ENCODE assay signal across 1 cellular context in the genomic region with DNA sequence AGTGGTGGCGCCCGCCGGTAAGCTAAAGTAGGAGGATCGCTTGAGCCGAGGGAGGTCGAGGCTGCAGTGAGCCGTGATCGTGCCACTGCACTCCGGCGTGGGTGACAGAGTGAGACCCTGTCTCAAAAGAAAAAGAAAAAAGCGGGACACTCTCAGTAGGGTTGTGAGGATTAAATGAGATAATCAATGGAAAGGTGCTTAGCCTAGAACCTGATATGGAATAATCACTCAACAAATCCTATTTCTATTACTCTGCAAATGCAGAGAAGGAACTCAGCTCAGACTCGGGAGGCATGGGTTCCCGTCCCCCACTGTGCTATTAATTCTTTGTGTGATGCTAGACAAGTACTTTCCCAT.
A peak's percentile ranks its signal among the peaks of the same experiment; 100 is the strongest.
TF ChIP-seq lines count a peak whose summit lies in the region.

No MANE protein-coding gene starts in this region.

TF ChIP-seq in K562, 482 proteins besides CTCF, POLR2A, EP300 and RAD21:
- TF ChIP-seq ZNF766 (CRISPR knock-in tag; conservative IDR thresholded peaks at IDR 0.05): peak; percentile 7; the same call in 1 of the 2 replicates
- TF ChIP-seq TAF7 (tag; IDR thresholded peaks at IDR 0.05): no peak
- TF ChIP-seq CBX1 (IDR thresholded peaks at IDR 0.05; ENCODE audit: low read depth): 0 out of 2 replicates have a peak, but pooled peaks have one; percentile 0
- no peak for TF ChIP-seq SREBF2 (CRISPR knock-in tag; IDR thresholded peaks at IDR 0.05)
- no peak for TF ChIP-seq TAL1 (IDR thresholded peaks at IDR 0.05)
- TF ChIP-seq, protein P1, sequence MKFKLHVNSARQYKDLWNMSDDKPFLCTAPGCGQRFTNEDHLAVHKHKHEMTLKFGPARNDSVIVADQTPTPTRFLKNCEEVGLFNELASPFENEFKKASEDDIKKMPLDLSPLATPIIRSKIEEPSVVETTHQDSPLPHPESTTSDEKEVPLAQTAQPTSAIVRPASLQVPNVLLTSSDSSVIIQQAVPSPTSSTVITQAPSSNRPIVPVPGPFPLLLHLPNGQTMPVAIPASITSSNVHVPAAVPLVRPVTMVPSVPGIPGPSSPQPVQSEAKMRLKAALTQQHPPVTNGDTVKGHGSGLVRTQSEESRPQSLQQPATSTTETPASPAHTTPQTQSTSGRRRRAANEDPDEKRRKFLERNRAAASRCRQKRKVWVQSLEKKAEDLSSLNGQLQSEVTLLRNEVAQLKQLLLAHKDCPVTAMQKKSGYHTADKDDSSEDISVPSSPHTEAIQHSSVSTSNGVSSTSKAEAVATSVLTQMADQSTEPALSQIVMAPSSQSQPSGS (CRISPR knock-in tag; IDR thresholded peaks at IDR 0.05): no peak
- TF ChIP-seq, protein P2, sequence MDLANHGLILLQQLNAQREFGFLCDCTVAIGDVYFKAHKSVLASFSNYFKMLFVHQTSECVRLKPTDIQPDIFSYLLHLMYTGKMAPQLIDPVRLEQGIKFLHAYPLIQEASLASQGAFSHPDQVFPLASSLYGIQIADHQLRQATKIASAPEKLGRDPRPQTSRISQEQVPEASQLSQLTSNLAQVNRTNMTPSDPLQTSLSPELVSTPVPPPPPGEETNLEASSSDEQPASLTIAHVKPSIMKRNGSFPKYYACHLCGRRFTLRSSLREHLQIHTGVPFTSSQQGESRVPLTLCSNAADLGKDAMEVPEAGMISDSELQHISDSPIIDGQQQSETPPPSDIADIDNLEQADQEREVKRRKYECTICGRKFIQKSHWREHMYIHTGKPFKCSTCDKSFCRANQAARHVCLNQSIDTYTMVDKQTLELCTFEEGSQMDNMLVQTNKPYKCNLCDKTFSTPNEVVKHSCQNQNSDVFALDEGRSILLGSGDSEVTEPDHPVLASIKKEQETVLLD (IDR thresholded peaks at IDR 0.05): 0 out of 2 replicates have a peak, but pooled peaks have one; percentile 19
- peak; percentile 4; the same call in 1 of the 2 replicates for TF ChIP-seq ADNP (tag; IDR thresholded peaks at IDR 0.05)
- peak; percentile 19 for TF ChIP-seq PHF20 (IDR thresholded peaks at IDR 0.05; ENCODE audit: partially characterized antibody)
